ENCODE assay signal across 8 cellular contexts in the genomic region with DNA sequence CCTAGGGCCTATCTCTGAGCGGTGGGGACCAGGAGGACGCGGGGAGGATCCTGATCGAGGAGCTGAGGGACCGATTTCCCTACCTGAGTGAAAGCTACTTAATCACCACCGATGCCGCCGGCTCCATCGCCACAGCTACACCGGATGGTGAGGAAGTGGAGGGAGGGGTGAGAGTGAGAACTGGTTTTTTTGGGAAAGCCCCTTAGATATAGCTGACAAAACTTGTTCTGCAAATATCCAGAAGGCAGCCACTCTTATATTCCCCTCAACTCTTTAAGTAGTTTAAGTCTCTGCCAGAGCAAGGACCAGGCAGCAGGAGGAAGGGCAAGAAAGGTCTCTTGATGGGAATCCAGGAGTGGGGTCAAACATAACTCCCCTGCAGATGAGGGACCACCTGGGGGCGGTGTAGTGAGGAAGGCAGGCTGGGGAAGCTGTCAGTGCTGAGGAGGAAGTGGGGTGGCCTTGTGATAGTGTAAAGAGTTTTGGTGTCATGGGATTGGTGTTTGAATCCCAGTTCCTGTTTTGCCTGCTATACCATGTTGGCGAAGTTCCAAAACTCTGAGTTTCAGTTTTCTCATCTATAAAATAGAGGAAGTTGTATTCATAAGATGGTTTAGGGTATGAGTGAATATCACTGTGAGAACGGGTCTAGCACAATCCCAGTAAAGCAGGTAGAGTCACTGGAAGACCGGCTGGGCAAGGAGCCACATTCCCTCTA. TPM values are rescaled to one million over a fixed set of nuclear protein-coding genes. Genes with fewer than 3 reads are reported as not detected.
DNase-seq lines count a peak whose midpoint lies in the region; ATAC-seq and TF ChIP-seq lines count a peak whose summit lies in the region.

No MANE protein-coding gene starts in this region.

- no peaks in the 10 kb centered on the region for H4K20me1 ChIP-seq in GM23248 (ENCODE audit: insufficient read depth)

- H3K27ac ChIP-seq in left lung: peak overlapping the region; percentile 13 to 84
- no peak overlapping the region for H3K27ac ChIP-seq in GM23248

- peaks cover 0 to 46% of the 10 kb centered on the region in 2 donors for H3K36me3 ChIP-seq in left lung
- H3K36me3 ChIP-seq in GM23248 (ENCODE audit: low read depth): peaks cover 21% of the 10 kb centered on the region; the same call in 1 of the 2 replicates

- intact Hi-C loops in left lung (cut with DNase I): no loop called here

- no peak overlapping the region for H3K4me2 ChIP-seq in GM23248 (ENCODE audit: unreplicated experiment)

- H3K27me3 ChIP-seq in left lung: no peaks in the 10 kb centered on the region
- no peaks in the 10 kb centered on the region for H3K27me3 ChIP-seq in GM23248 (replicated peaks; ENCODE audit: insufficient read depth)

- ATAC-seq in GM21717 (IDR thresholded peaks at IDR 0.05; ENCODE audit: unreplicated experiment): peak; percentile 36
- ATAC-seq in left lung: no peak

- peaks cover 10% of the 10 kb centered on the region; the same call in 1 of the 2 replicates for H3F3A ChIP-seq in GM23248 (ENCODE audit: insufficient read depth)

- 86 to 90% methylated on average over 10 to 14 of the region's 14 CpGs for WGBS in GM23248 (ENCODE audit: low coverage in 1 of 2, low lambda C conversion rate in 2 of 2, missing lambda C conversion rate in 2 of 2), 2 experiments

- H3K9me3 ChIP-seq in left lung (no peaks in the 10 kb centered on the region), GM23248 (ENCODE audit: low read depth) (no peaks in the 10 kb centered on the region)

- no peak overlapping the region for H3K9ac ChIP-seq in GM23248

- H3K4me1 ChIP-seq in left lung: peaks cover 12 to 89% of the 10 kb centered on the region in 2 donors
- peaks cover 25% of the 10 kb centered on the region for H3K4me1 ChIP-seq in GM23248 (ENCODE audit: insufficient read depth)

- no peaks in the 10 kb centered on the region for H3K9me2 ChIP-seq in GM23248 (ENCODE audit: insufficient read depth)

- peaks cover 65% of the 10 kb centered on the region for H3K79me2 ChIP-seq in GM23248 (ENCODE audit: insufficient read depth)

- no peak for TF ChIP-seq CTCF in left lung (IDR thresholded peaks at IDR 0.05)

- in situ Hi-C loops in GM23248 (cut with MboI): no loop called here

- DNase-seq in GDM1 (lab: John Stamatoyannopoulos, UW) (peak; percentile 86), MV-4-11 (lab: John Stamatoyannopoulos, UW) (peak; percentile 99), left lung (peak; percentile 59 to 82), GM23248 (no peak), iPS-NIHi11 (ENCODE audit: low spot score) (no peak)
- peak; percentile 55 for DNase-seq in activated T-cell treated with anti-CD3 and anti-CD28 coated beads, Interleukin-2, amount 50 U/mL, for 1 hour
- DNase-seq in stimulated activated naive CD4-positive, alpha-beta T cell treated with Interleukin-2 at 50 U/mL for 16 hours (lab: John Stamatoyannopoulos, UW): peak; percentile 60

- H3K4me3 ChIP-seq in left lung (peak overlapping the region in 1 of 2 donors; percentile 78), GM23248 (no peak overlapping the region)

- H2AFZ ChIP-seq in GM23248: no peak overlapping the region

RNA-seq across cellular contexts. Expression of a gene that starts 3.4 kb away (rescaled TPM):
- total RNA-seq in left lung: 100 to 1,000 TPM; 138 to 183 TPM
- 65.8 and 86.4 TPM in 2 replicates for total RNA-seq in GM23248 (2014; rRNA removed; shearing (Covaris generic))
- polyA plus RNA-seq in GM23248 (2016; fragmentation: Nextera tagmentation; extraction: Ambion mirVana): 136 and 142 TPM in 2 replicates

RNA-seq across cellular contexts. Expression of a gene that starts 58.2 kb away (rescaled TPM):
- total RNA-seq in left lung: 10 to 100 TPM; 15.6 to 18.5 TPM
- 16.5 and 21.1 TPM in 2 replicates for total RNA-seq in GM23248 (2014; rRNA removed; shearing (Covaris generic))
- polyA plus RNA-seq in GM23248 (2016; fragmentation: Nextera tagmentation; extraction: Ambion mirVana): 30.6 and 33.3 TPM in 2 replicates

RNA-seq across cellular contexts. Expression of a gene that starts 58.6 kb away (rescaled TPM):
- total RNA-seq in left lung: 10 to 100 TPM; 22.1 to 28.8 TPM
- 18.8 and 18.9 TPM in 2 replicates for total RNA-seq in GM23248 (2014; rRNA removed; shearing (Covaris generic))
- polyA plus RNA-seq in GM23248 (2016; fragmentation: Nextera tagmentation; extraction: Ambion mirVana): 26.4 and 26.6 TPM in 2 replicates

Comparison
In these comparisons a context has a peak if more than half of its experiments do, and no peak if none do; other contexts are left out.
1. DNase-seq: peak in GDM1 (single experiment), MV-4-11 (single experiment), activated T-cell treated with anti-CD3 and anti-CD28 coated beads, Interleukin-2, amount 50 U/mL, for 1 hour (single experiment), left lung (2 of 2) and stimulated activated naive CD4-positive, alpha-beta T cell treated with Interleukin-2 at 50 U/mL for 16 hours (single experiment); none in GM23248 (single experiment) and iPS-NIHi11 (single experiment).